24 cellular contexts compared by ENCODE assay signal in the genomic region with DNA sequence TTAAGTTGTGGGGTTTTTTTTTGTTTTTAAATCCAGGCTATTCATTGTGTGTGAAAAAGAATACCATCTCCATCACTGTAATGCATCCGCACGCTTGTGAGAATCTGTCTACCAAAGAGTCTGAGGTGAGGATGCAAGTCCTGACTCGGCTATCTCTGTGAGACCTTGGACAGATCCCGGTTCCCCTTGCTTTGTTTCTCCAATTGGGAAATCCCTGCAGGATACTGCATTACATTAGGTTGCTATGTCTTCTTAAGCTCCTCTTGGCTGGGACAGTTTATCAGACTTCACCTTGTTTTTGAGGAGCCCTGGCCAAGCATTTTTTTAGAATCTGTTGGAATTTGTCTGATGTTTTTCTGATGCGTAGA.
"Had no signal": no experiment of that assay in that cellular context is flagged by ENCODE, and none has a peak within 500 bp of the region (broad histone marks: within the 10 kb centered on the region; RNA-seq: fewer than 3 reads in every experiment).

No MANE protein-coding gene starts in this region.

- H3K27ac Mint-ChIP-seq: activated CD8-positive, alpha-beta T cell treated with anti-CD3 and anti-CD28 coated beads for 36 hours; activated naive CD4-positive, alpha-beta T cell treated with anti-CD3 and anti-CD28 coated beads, Interleukin-2, amount 50 U/mL, for 24 hours; activated naive CD8-positive, alpha-beta T cell treated with anti-CD3 and anti-CD28 coated beads, Interleukin-2, amount 50 U/mL, for 24 hours; activated T-cell treated with anti-CD3 and anti-CD28 coated beads, Interleukin-2, amount 50 U/mL, for 72 hours; activated T-helper 2 cell treated with anti-CD3 and anti-CD28 coated beads, Interferon-gamma antibody, Interleukin-2, Interleukin-4, amounts not matched to agents 10 μg/mL and 5 μg/mL and 100 μg/mL, durations not matched to agents 14 hours and 24 hours and 36 hours; brain had no signal

- ATAC-seq: activated CD8-positive, alpha-beta T cell treated with anti-CD3 and anti-CD28 coated beads for 36 hours; PC-3; T-helper 17 cell had no signal

- H3K4me1 ChIP-seq: SJSA1 had no signal

- H3K36me3 Mint-ChIP-seq: brain had no signal

- H3K9me3 Mint-ChIP-seq: activated CD8-positive, alpha-beta T cell treated with anti-CD3 and anti-CD28 coated beads for 36 hours; activated naive CD4-positive, alpha-beta T cell treated with anti-CD3 and anti-CD28 coated beads, Interleukin-2, amount 50 U/mL, for 24 hours; activated naive CD8-positive, alpha-beta T cell treated with anti-CD3 and anti-CD28 coated beads, Interleukin-2, amount 50 U/mL, for 24 hours; activated T-cell treated with anti-CD3 and anti-CD28 coated beads, Interleukin-2, amount 50 U/mL, for 72 hours; activated T-helper 2 cell treated with anti-CD3 and anti-CD28 coated beads, Interferon-gamma antibody, Interleukin-2, Interleukin-4, amounts not matched to agents 10 μg/mL and 5 μg/mL and 100 μg/mL, durations not matched to agents 14 hours and 24 hours and 36 hours; brain; central memory CD8-positive, alpha-beta T cell had no signal

- DNase-seq: activated CD4-positive, CD25-positive, alpha-beta regulatory T cell; activated CD8-positive, alpha-beta memory T cell treated with anti-CD3 and anti-CD28 coated beads, Interleukin-2, amount 50 U/mL, for 4 hours; activated naive CD4-positive, alpha-beta T cell; activated naive CD8-positive, alpha-beta T cell treated with anti-CD3 and anti-CD28 coated beads, Interleukin-2, amount 50 U/mL, for 24 hours; amniotic stem cell; NCI-H1048; NCI-H146; NCI-H187 treated with DMSO at 0.1 percent for 48 hours; NCI-H2081 treated with DMSO at 0.1 percent for 48 hours; NCI-H446; NCI-H524; SHP77; T-helper 17 cell; T-helper 9 cell had no signal

- H3K27me3 ChIP-seq: SJSA1 had no signal

- H3K27me3 Mint-ChIP-seq: activated CD8-positive, alpha-beta T cell treated with anti-CD3 and anti-CD28 coated beads for 36 hours; activated naive CD4-positive, alpha-beta T cell treated with anti-CD3 and anti-CD28 coated beads, Interleukin-2, amount 50 U/mL, for 24 hours; activated naive CD8-positive, alpha-beta T cell treated with anti-CD3 and anti-CD28 coated beads, Interleukin-2, amount 50 U/mL, for 24 hours; brain; central memory CD8-positive, alpha-beta T cell; T-helper 17 cell had no signal

- FAIRE-seq: astrocyte, RCC 7860 had no signal

- H3K4me3 Mint-ChIP-seq: activated CD8-positive, alpha-beta T cell treated with anti-CD3 and anti-CD28 coated beads for 36 hours; activated naive CD4-positive, alpha-beta T cell treated with anti-CD3 and anti-CD28 coated beads, Interleukin-2, amount 50 U/mL, for 24 hours; activated naive CD8-positive, alpha-beta T cell treated with anti-CD3 and anti-CD28 coated beads, Interleukin-2, amount 50 U/mL, for 24 hours; activated T-cell treated with anti-CD3 and anti-CD28 coated beads, Interleukin-2, amount 50 U/mL, for 72 hours; brain; central memory CD8-positive, alpha-beta T cell; T-helper 17 cell had no signal

- H3K4me3 ChIP-seq: SJSA1 had no signal

- H3K27ac ChIP-seq: SJSA1 had no signal
